In the genomic region with DNA sequence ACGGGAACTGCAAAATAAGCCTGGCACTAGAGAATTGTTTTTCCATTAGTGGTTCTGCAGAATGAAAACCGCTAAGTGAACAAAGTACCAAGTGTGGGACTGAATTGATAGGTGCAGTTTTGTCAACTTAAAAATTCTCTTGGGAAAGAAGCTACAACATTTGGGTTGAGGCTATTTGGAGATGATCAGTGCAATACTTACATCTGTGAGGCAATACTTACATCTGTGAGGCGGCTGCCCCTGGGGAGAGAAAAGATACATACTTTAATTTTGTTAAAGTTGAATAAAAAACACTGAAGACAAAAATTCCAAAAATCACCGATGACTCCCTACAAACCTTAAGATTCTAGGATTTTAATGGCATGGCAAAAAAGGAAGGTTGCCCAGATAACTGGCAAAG, we compare ENCODE assay signal across 14 cellular contexts. TPM values are rescaled to one million over a fixed set of nuclear protein-coding genes. Genes with fewer than 3 reads are reported as not detected.
DNase-seq lines count a peak whose midpoint lies in the region; ATAC-seq and TF ChIP-seq lines count a peak whose summit lies in the region.
"Had no signal": no experiment of that assay in that cellular context is flagged by ENCODE, and none has a peak within 500 bp of the region (broad histone marks: within the 10 kb centered on the region; RNA-seq: fewer than 3 reads in every experiment).

No MANE protein-coding gene starts in this region.

- no peak for ATAC-seq in activated T-cell treated with anti-CD3 and anti-CD28 coated beads, Interleukin-2, amount 50 U/mL, for 72 hours (replicated peaks in 1 of 2)
- no peak for ATAC-seq in activated CD8-positive, alpha-beta T cell treated with anti-CD3 and anti-CD28 coated beads, Interleukin-2, amount 10 ng/mL, durations not matched to agents 7 days and 5 days

- no peak for DNase-seq in activated T-cell treated with anti-CD3 and anti-CD28 coated beads, Interleukin-2, amount 50 U/mL, for 72 hours
- DNase-seq in activated T-cell treated with anti-CD3 and anti-CD28 coated beads for 4 hours = no peak
- no peak for DNase-seq in activated CD8-positive, alpha-beta T cell treated with anti-CD3 and anti-CD28 coated beads, Interleukin-2, amount 10 ng/mL, durations not matched to agents 7 days and 5 days
- DNase-seq in immature natural killer cell = no peak
- no peak for DNase-seq in prostate gland (ENCODE audit: low spot score)
- no peak for DNase-seq in NCI-H446 treated with DMSO at 0.1 percent for 48 hours (lab: John Stamatoyannopoulos, UW)
- no peak for DNase-seq in OCI-M1 (lab: John Stamatoyannopoulos, UW)
- DNase-seq: activated CD4-positive, CD25-positive, alpha-beta regulatory T cell; activated gamma-delta T cell; NCI-H524 treated with DMSO at 0.1 percent for 48 hours had no signal

- peaks cover 30% of the 10 kb centered on the region for H3K4me1 Mint-ChIP-seq in activated T-cell treated with anti-CD3 and anti-CD28 coated beads, Interleukin-2, amount 50 U/mL, for 72 hours (ENCODE audit: low read depth)
- peaks cover 25% of the 10 kb centered on the region for H3K4me1 Mint-ChIP-seq in activated CD8-positive, alpha-beta T cell treated with anti-CD3 and anti-CD28 coated beads, Interleukin-2, amount 10 ng/mL, durations not matched to agents 7 days and 5 days (ENCODE audit: low read depth)
- peaks cover 23 to 32% of the 10 kb centered on the region in 2 donors for H3K4me1 Mint-ChIP-seq in immature natural killer cell

- H3K27ac Mint-ChIP-seq in activated T-cell treated with anti-CD3 and anti-CD28 coated beads, Interleukin-2, amount 50 U/mL, for 72 hours = peak overlapping the region; percentile 81
- peak overlapping the region; percentile 77 for H3K27ac Mint-ChIP-seq in activated CD8-positive, alpha-beta T cell treated with anti-CD3 and anti-CD28 coated beads, Interleukin-2, amount 10 ng/mL, durations not matched to agents 7 days and 5 days
- H3K27ac Mint-ChIP-seq in immature natural killer cell = peak overlapping the region; percentile 59 to 94 (median 80)

- H3K4me3 ChIP-seq in stomach smooth muscle (ENCODE audit: low read length in 2 of 2) = no peak overlapping the region
- no peak overlapping the region for H3K4me3 ChIP-seq in prostate gland

- no peak for TF ChIP-seq POLR2A in prostate gland (IDR thresholded peaks at IDR 0.05)

- POLR2A ChIA-PET in activated CD8-positive, alpha-beta T cell treated with anti-CD3 and anti-CD28 coated beads, Interleukin-2, amount 10 ng/mL, durations not matched to agents 7 days and 5 days (lab: Charles Lee) = interaction anchor here (1.2 kb wide), 1 partner anchor 10 kb away, joined by 5 read pairs; no protein-coding TSS in a partner anchor

- H3K36me3 Mint-ChIP-seq in activated T-cell treated with anti-CD3 and anti-CD28 coated beads, Interleukin-2, amount 50 U/mL, for 72 hours (ENCODE audit: insufficient read depth in 2 of 2) = no peaks in the 10 kb centered on the region
- peaks cover 6% of the 10 kb centered on the region for H3K36me3 Mint-ChIP-seq in activated CD8-positive, alpha-beta T cell treated with anti-CD3 and anti-CD28 coated beads, Interleukin-2, amount 10 ng/mL, durations not matched to agents 7 days and 5 days (ENCODE audit: low read depth)
- H3K36me3 Mint-ChIP-seq in immature natural killer cell = peaks cover 0 to 10% (median 0%) of the 10 kb centered on the region in 3 donors

- H3K4me1 ChIP-seq in stomach smooth muscle (ENCODE audit: control insufficient read depth, insufficient read depth, low read length) (peaks cover 19% of the 10 kb centered on the region), prostate gland (replicated peaks) (no peaks in the 10 kb centered on the region)

- H3K36me3 ChIP-seq in stomach smooth muscle (ENCODE audit: control insufficient read depth in 2 of 2, insufficient read depth in 2 of 2, low read length in 2 of 2) (peaks cover 5 to 8% of the 10 kb centered on the region in 2 donors), prostate gland (no peaks in the 10 kb centered on the region)
- H3K36me3 ChIP-seq: HAP-1 had no signal

- intact Hi-C loops in prostate gland (cut with DNase I) = no loop called here

- CTCF ChIA-PET in activated CD8-positive, alpha-beta T cell treated with anti-CD3 and anti-CD28 coated beads, Interleukin-2, amount 10 ng/mL, durations not matched to agents 7 days and 5 days (lab: Charles Lee) = interaction anchor here (0.6 kb wide), 1 partner anchor 536 kb away, joined by 3 read pairs; the partner anchor contains the start of gene PTTG1IP

- H3K9me3 Mint-ChIP-seq in activated T-cell treated with anti-CD3 and anti-CD28 coated beads, Interleukin-2, amount 50 U/mL, for 72 hours = no peaks in the 10 kb centered on the region
- no peaks in the 10 kb centered on the region for H3K9me3 Mint-ChIP-seq in activated CD8-positive, alpha-beta T cell treated with anti-CD3 and anti-CD28 coated beads, Interleukin-2, amount 10 ng/mL, durations not matched to agents 7 days and 5 days (ENCODE audit: insufficient read depth)
- no peaks in the 10 kb centered on the region for H3K9me3 Mint-ChIP-seq in immature natural killer cell

- H3K27ac ChIP-seq in stomach smooth muscle (ENCODE audit: low read length) (peak overlapping the region; percentile 78), prostate gland (peak overlapping the region in 1 of 2 donors; percentile 78)

- 78% methylated on average over 4 of the region's 4 CpGs for WGBS in prostate gland

- no peaks in the 10 kb centered on the region for H3K9me3 ChIP-seq in stomach smooth muscle (ENCODE audit: control insufficient read depth in 2 of 2, low read length in 2 of 2)
- no peaks in the 10 kb centered on the region for H3K9me3 ChIP-seq in prostate gland
- H3K9me3 ChIP-seq: HAP-1 had no signal

- no peak overlapping the region for H3K9ac ChIP-seq in stomach smooth muscle (ENCODE audit: low read length in 2 of 2)

- H3K27me3 ChIP-seq in stomach smooth muscle (ENCODE audit: control insufficient read depth in 1 of 2, insufficient read depth in 2 of 2, low read length in 2 of 2) (no peaks in the 10 kb centered on the region), prostate gland (replicated peaks; ENCODE audit: insufficient read depth) (no peaks in the 10 kb centered on the region)

- TF ChIP-seq CTCF in prostate gland (IDR thresholded peaks at IDR 0.05) = no peak

- no peaks in the 10 kb centered on the region for H3K27me3 Mint-ChIP-seq in activated T-cell treated with anti-CD3 and anti-CD28 coated beads, Interleukin-2, amount 50 U/mL, for 72 hours (ENCODE audit: low read depth)
- H3K27me3 Mint-ChIP-seq in activated CD8-positive, alpha-beta T cell treated with anti-CD3 and anti-CD28 coated beads, Interleukin-2, amount 10 ng/mL, durations not matched to agents 7 days and 5 days (ENCODE audit: low read depth) = no peaks in the 10 kb centered on the region
- peaks cover 9 to 16% (median 12%) of the 10 kb centered on the region in 3 donors for H3K27me3 Mint-ChIP-seq in immature natural killer cell (ENCODE audit: low read depth in 3 of 3)

- H3K4me3 Mint-ChIP-seq in activated T-cell treated with anti-CD3 and anti-CD28 coated beads, Interleukin-2, amount 50 U/mL, for 72 hours = peak overlapping the region in 1 of 2 donors; percentile 66
- H3K4me3 Mint-ChIP-seq in activated CD8-positive, alpha-beta T cell treated with anti-CD3 and anti-CD28 coated beads, Interleukin-2, amount 10 ng/mL, durations not matched to agents 7 days and 5 days = peak overlapping the region; percentile 3
- H3K4me3 Mint-ChIP-seq in immature natural killer cell = peak overlapping the region in 4 of 5 donors; percentile 67 to 74 (median 73)

RNA-seq across cellular contexts. Expression of gene CFAP410, which starts 1.8 kb away (rescaled TPM):
- 10 to 100 TPM; 14.5 to 17.2 TPM for total RNA-seq in activated T-cell treated with anti-CD3 and anti-CD28 coated beads, Interleukin-2, amount 50 U/mL, for 72 hours
- total RNA-seq in activated CD8-positive, alpha-beta T cell treated with anti-CD3 and anti-CD28 coated beads, Interleukin-2, amount 10 ng/mL, durations not matched to agents 7 days and 5 days = 10 to 100 TPM; 16.8 to 17.4 TPM
- 10 to 100 TPM; 30.0 to 36.4 (median 31.6) TPM for polyA plus RNA-seq in immature natural killer cell
- total RNA-seq in prostate gland = 10 to 100 TPM; 62.5 to 71.3 TPM

RNA-seq across cellular contexts. Expression of gene TRPM2, which starts 16.0 kb away (rescaled TPM):
- total RNA-seq in activated T-cell treated with anti-CD3 and anti-CD28 coated beads, Interleukin-2, amount 50 U/mL, for 72 hours = 1 to 10 TPM; 2.4 to 3.2 TPM
- total RNA-seq in activated CD8-positive, alpha-beta T cell treated with anti-CD3 and anti-CD28 coated beads, Interleukin-2, amount 10 ng/mL, durations not matched to agents 7 days and 5 days = 10 to 100 TPM; 35.6 to 40.9 TPM
- 10 to 100 TPM in 1 of 3 donors, 1 to 10 TPM in 2; 3.0 to 11.1 (median 4.4) TPM for polyA plus RNA-seq in immature natural killer cell
- 1 to 10 TPM; 1.6 to 2.7 TPM for total RNA-seq in prostate gland

RNA-seq across cellular contexts. Expression of gene PFKL, which starts 37.6 kb away (rescaled TPM):
- total RNA-seq in activated T-cell treated with anti-CD3 and anti-CD28 coated beads, Interleukin-2, amount 50 U/mL, for 72 hours = 100 to 1,000 TPM; 104 to 109 TPM
- 100 to 1,000 TPM; 191 to 199 TPM for total RNA-seq in activated CD8-positive, alpha-beta T cell treated with anti-CD3 and anti-CD28 coated beads, Interleukin-2, amount 10 ng/mL, durations not matched to agents 7 days and 5 days
- polyA plus RNA-seq in immature natural killer cell = 10 to 100 TPM; 57.9 to 88.8 (median 84.6) TPM
- total RNA-seq in prostate gland = 100 to 1,000 TPM in 1 of 2 donors, 10 to 100 TPM in 1; 99.4 to 235 TPM

RNA-seq across cellular contexts. Expression of gene AIRE, which starts 51.8 kb away (rescaled TPM):
- total RNA-seq in activated T-cell treated with anti-CD3 and anti-CD28 coated beads, Interleukin-2, amount 50 U/mL, for 72 hours = not detected
- not detected for total RNA-seq in activated CD8-positive, alpha-beta T cell treated with anti-CD3 and anti-CD28 coated beads, Interleukin-2, amount 10 ng/mL, durations not matched to agents 7 days and 5 days
- polyA plus RNA-seq in immature natural killer cell = not detected
- total RNA-seq in prostate gland = not detected
- total RNA-seq: chondrocyte, Right ventricle myocardium superior had no signal

Comparison
In these comparisons a context has a peak if more than half of its experiments do, and no peak if none do; other contexts are left out.
1. RNA of gene TRPM2, which starts 16.0 kb away (total RNA-seq): 35.6 to 40.9 TPM in activated CD8-positive, alpha-beta T cell treated with anti-CD3 and anti-CD28 coated beads, Interleukin-2, amount 10 ng/mL, durations not matched to agents 7 days and 5 days; 2.4 to 3.2 TPM in activated T-cell treated with anti-CD3 and anti-CD28 coated beads, Interleukin-2, amount 50 U/mL, for 72 hours and 1.6 to 2.7 TPM in prostate gland; every median in the first group is over 4 times any median in the second.
2. Peak in every context shown above with its lines, with median percentiles within 50 percentile points of each other: H3K27ac Mint-ChIP-seq.